ENCODE assay signal across 18 cellular contexts in the genomic region with DNA sequence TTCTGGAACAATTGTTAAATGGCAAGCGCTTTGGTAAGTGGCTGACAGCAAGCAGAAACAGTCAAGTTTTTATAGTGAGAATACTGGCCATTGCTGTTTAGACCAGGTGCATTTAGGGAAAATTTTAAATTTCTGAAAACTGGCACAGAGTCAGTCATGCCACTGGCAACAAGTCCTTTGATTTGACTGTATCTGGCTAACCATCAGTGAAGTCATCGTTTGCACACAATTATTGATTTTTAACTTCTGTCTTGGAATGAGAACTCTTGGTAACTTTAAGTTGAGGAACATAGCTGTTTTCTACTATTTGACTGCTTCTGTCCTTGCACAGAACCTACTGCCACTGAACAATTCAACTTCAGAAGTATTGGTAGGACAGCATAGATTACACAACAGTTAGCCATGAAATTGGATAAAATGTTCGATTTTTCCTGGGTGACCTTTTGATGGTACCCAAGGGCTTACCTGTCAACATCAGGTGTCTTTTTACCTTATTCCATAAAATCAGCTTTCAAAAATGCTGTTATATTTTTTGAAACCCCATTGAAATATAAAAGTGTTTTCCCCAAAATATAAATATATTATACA.
DNase-seq lines count a peak whose midpoint lies in the region; ATAC-seq, FAIRE-seq and TF ChIP-seq lines count a peak whose summit lies in the region.
"Had no signal": no experiment of that assay in that cellular context is flagged by ENCODE, and none has a peak within 500 bp of the region (broad histone marks: within the 10 kb centered on the region; RNA-seq: fewer than 3 reads in every experiment).

No MANE protein-coding gene starts in this region.

- no peak for TF ChIP-seq POLR2A in gastroesophageal sphincter (IDR thresholded peaks at IDR 0.05)
- TF ChIP-seq POLR2A in uterus (IDR thresholded peaks at IDR 0.05), result no peak
- TF ChIP-seq POLR2A in GM12891 (IDR thresholded peaks at IDR 0.05; ENCODE audit: low read depth, low read length), result no peak

- peaks cover 5% of the 10 kb centered on the region; the same call in 1 of the 2 replicates for H3F3A ChIP-seq in Loucy (ENCODE audit: low read depth)
- peaks cover 6% of the 10 kb centered on the region for H3F3A ChIP-seq in smooth muscle cell (ENCODE audit: low read depth)

- DNase-seq in smooth muscle cell (lab: John Stamatoyannopoulos, UW; ENCODE audit: unreplicated experiment) (no peak), uterus (no peak), GM12891 (ENCODE audit: insufficient read length, low spot score) (no peak), mucosa of gallbladder (ENCODE audit: low spot score) (no peak)
- DNase-seq: BE2C; CD8-positive, alpha-beta T cell; COR-L47; DMS153; DMS79 treated with DMSO at 0.1 percent for 48 hours had no signal

- TF ChIP-seq EP300 in gastroesophageal sphincter (IDR thresholded peaks at IDR 0.05), result no peak

- H3K9me3 ChIP-seq in Loucy (ENCODE audit: insufficient read depth, low read depth, low read length), result no peaks in the 10 kb centered on the region
- no peaks in the 10 kb centered on the region for H3K9me3 ChIP-seq in gastroesophageal sphincter
- H3K9me3 ChIP-seq in smooth muscle cell (replicated peaks; ENCODE audit: low read depth), result no peaks in the 10 kb centered on the region
- no peaks in the 10 kb centered on the region for H3K9me3 ChIP-seq in uterus
- H3K9me3 ChIP-seq: A549, BE2C, HAP-1 had no signal

- H3K4me2 ChIP-seq in Loucy (ENCODE audit: low read depth, low read length, poor library complexity, severe bottlenecking), result peak overlapping the region; percentile 93
- H3K4me2 ChIP-seq in smooth muscle cell, result no peak overlapping the region
- H3K4me2 ChIP-seq: A549 had no signal

- H3K79me2 ChIP-seq in Loucy (ENCODE audit: insufficient read depth, low read length) (no peaks in the 10 kb centered on the region), smooth muscle cell (ENCODE audit: low read depth) (peaks cover 6% of the 10 kb centered on the region)

- no peaks in the 10 kb centered on the region for H3K36me3 ChIP-seq in Loucy (ENCODE audit: insufficient read depth, low read length)
- H3K36me3 ChIP-seq in gastroesophageal sphincter, result peaks cover 0 to 67% of the 10 kb centered on the region in 2 donors
- peaks cover 16% of the 10 kb centered on the region for H3K36me3 ChIP-seq in smooth muscle cell (ENCODE audit: low read depth)
- H3K36me3 ChIP-seq in uterus, result no peaks in the 10 kb centered on the region
- H3K36me3 ChIP-seq: BE2C, HAP-1 had no signal

- H3K4me1 ChIP-seq in Loucy (ENCODE audit: insufficient read depth, low read length, poor library complexity, severe bottlenecking) (peaks cover 63% of the 10 kb centered on the region), gastroesophageal sphincter (peaks cover 17 to 66% (median 25%) of the 10 kb centered on the region in 3 donors), smooth muscle cell (ENCODE audit: low read depth) (peaks cover 5% of the 10 kb centered on the region), uterus (peaks cover 2 to 19% of the 10 kb centered on the region in 2 donors)
- H3K4me1 ChIP-seq: A549, HAP-1 had no signal

- no peaks in the 10 kb centered on the region for H3K9me2 ChIP-seq in Loucy (replicated peaks; ENCODE audit: low read depth, low read length)

- no peak for TF ChIP-seq CTCF in Loucy (conservative IDR thresholded peaks at IDR 0.05; ENCODE audit: low read length)
- TF ChIP-seq CTCF in gastroesophageal sphincter (IDR thresholded peaks at IDR 0.05), result no peak
- no peak for TF ChIP-seq CTCF in smooth muscle cell (IDR thresholded peaks at IDR 0.05; ENCODE audit: borderline replicate concordance, insufficient read depth, poor library complexity, severe bottlenecking)
- TF ChIP-seq CTCF in uterus (IDR thresholded peaks at IDR 0.05), result no peak

- H3K9ac ChIP-seq in Loucy (ENCODE audit: low read depth, low read length, poor library complexity, severe bottlenecking) (peak overlapping the region; percentile 75), smooth muscle cell (ENCODE audit: low read depth) (no peak overlapping the region)

- 93 to 98% methylated on average over 3 of the region's 3 CpGs for WGBS in gastroesophageal sphincter (ENCODE audit: low coverage in 1 of 2), 2 donors
- 95% methylated on average over 3 of the region's 3 CpGs for WGBS in smooth muscle cell (ENCODE audit: low lambda C conversion rate)

- ATAC-seq in gastroesophageal sphincter (no peak), HG03045 (IDR thresholded peaks at IDR 0.05; ENCODE audit: unreplicated experiment) (no peak)
- ATAC-seq: A549; CD8-positive, alpha-beta T cell had no signal

- no peak overlapping the region for H2AFZ ChIP-seq in Loucy (ENCODE audit: low read length)
- H2AFZ ChIP-seq in smooth muscle cell (ENCODE audit: low read depth), result no peak overlapping the region

- intact Hi-C loops in uterus (cut with DNase I; ENCODE audit: low total_unique reads), result no loop called here

- FAIRE-seq in GM12891 (lab: Jason Lieb, UNC), result no peak
- FAIRE-seq: A549, D721Med, G401.6, GM12892, HTR-8/SVneo had no signal

- H4K20me1 ChIP-seq in Loucy (ENCODE audit: insufficient read depth, low read length, poor library complexity, severe bottlenecking) (no peaks in the 10 kb centered on the region), smooth muscle cell (ENCODE audit: low read depth) (peaks cover 98% of the 10 kb centered on the region)

- H3K4me3 ChIP-seq in Loucy (ENCODE audit: low read length, poor library complexity, severe bottlenecking), result peak overlapping the region; percentile 68
- no peak overlapping the region for H3K4me3 ChIP-seq in gastroesophageal sphincter
- H3K4me3 ChIP-seq in smooth muscle cell, result no peak overlapping the region
- no peak overlapping the region for H3K4me3 ChIP-seq in uterus
- H3K4me3 ChIP-seq: A549, HAP-1 had no signal

- peak overlapping the region; percentile 34 to 72 (median 52) for H3K27ac ChIP-seq in gastroesophageal sphincter
- peak overlapping the region; percentile 3 for H3K27ac ChIP-seq in smooth muscle cell (ENCODE audit: low read depth)
- peak overlapping the region; percentile 14 to 81 for H3K27ac ChIP-seq in uterus
- H3K27ac ChIP-seq: A549 had no signal

- H3K27me3 ChIP-seq in Loucy (ENCODE audit: insufficient read depth, low read length, poor library complexity, severe bottlenecking) (no peaks in the 10 kb centered on the region), gastroesophageal sphincter (no peaks in the 10 kb centered on the region), smooth muscle cell (ENCODE audit: low read depth) (no peaks in the 10 kb centered on the region), uterus (no peaks in the 10 kb centered on the region)
- H3K27me3 ChIP-seq: BE2C had no signal

TF ChIP-seq in GM12891, 5 proteins besides CTCF, POLR2A, EP300 and RAD21:
- TF ChIP-seq PAX5 (IDR thresholded peaks at IDR 0.05; ENCODE audit: insufficient read depth, low read length, severe bottlenecking) (no peak), SPI1 (IDR thresholded peaks at IDR 0.05; ENCODE audit: low read depth, low read length) (no peak), POLR2AphosphoS5 (IDR thresholded peaks at IDR 0.05; ENCODE audit: low read depth, low read length) (no peak), TAF1 (IDR thresholded peaks at IDR 0.05; ENCODE audit: low read depth, low read length) (no peak), POU2F2 (IDR thresholded peaks at IDR 0.05; ENCODE audit: low read depth, low read length) (no peak)
TF ChIP-seq in GM12891: peak in this region for 0.
